ENCODE assay signal across 27 cellular contexts in the genomic region with DNA sequence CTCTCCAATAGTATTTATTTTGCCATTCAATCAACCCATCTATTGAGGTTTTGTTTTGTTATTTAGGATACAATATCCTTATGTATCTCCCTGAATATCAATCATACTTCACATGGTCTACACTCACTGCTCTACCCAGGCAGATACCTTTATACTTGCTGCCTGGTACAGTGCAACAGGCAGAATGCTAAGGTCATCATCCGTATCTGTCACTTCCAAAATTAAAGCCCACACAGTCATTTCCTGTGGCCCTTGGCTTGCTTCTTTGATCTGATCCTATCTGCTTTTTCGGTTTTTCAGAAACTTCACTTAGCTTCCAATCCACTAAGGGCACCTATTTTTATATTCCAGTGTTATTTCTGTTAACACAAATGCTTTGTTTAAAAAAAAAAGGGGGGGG.
"Had no signal": no experiment of that assay in that cellular context is flagged by ENCODE, and none has a peak within 500 bp of the region (broad histone marks: within the 10 kb centered on the region; RNA-seq: fewer than 3 reads in every experiment).

No MANE protein-coding gene starts in this region.

- H3K36me3 ChIP-seq: breast epithelium, ovary, prostate gland had no signal

- H3K27me3 Mint-ChIP-seq: activated naive CD8-positive, alpha-beta T cell treated with anti-CD3 and anti-CD28 coated beads, Interleukin-2, amount 10 ng/mL, durations not matched to agents 7 days and 5 days; central memory CD8-positive, alpha-beta T cell had no signal

- H3K4me3 Mint-ChIP-seq: activated naive CD4-positive, alpha-beta T cell treated with anti-CD3 and anti-CD28 coated beads for 36 hours; activated naive CD8-positive, alpha-beta T cell treated with anti-CD3 and anti-CD28 coated beads, Interleukin-2, amount 10 ng/mL, durations not matched to agents 7 days and 5 days; activated T-cell treated with anti-CD3 and anti-CD28 coated beads, Interleukin-2, amount 50 U/mL, for 72 hours; central memory CD8-positive, alpha-beta T cell; endodermal cell; nephron; WTC11 had no signal

- H3K27ac Mint-ChIP-seq: activated naive CD4-positive, alpha-beta T cell treated with anti-CD3 and anti-CD28 coated beads for 36 hours; activated naive CD8-positive, alpha-beta T cell treated with anti-CD3 and anti-CD28 coated beads, Interleukin-2, amount 10 ng/mL, durations not matched to agents 7 days and 5 days; activated T-cell treated with anti-CD3 and anti-CD28 coated beads, Interleukin-2, amount 50 U/mL, for 72 hours; endodermal cell; nephron; WTC11 had no signal

- H3K27me3 ChIP-seq: breast epithelium, gastroesophageal sphincter, neutrophil, ovary, right atrium auricular region, tibial artery had no signal

- H3K4me3 ChIP-seq: breast epithelium, gastroesophageal sphincter, ovary, prostate gland, right atrium auricular region, tibial artery had no signal

- H3K9me3 Mint-ChIP-seq: activated naive CD4-positive, alpha-beta T cell treated with anti-CD3 and anti-CD28 coated beads for 36 hours; nephron had no signal

- H3K27ac ChIP-seq: breast epithelium, epithelial cell of prostate, gastroesophageal sphincter, neutrophil, ovary, prostate gland, right atrium auricular region, tibial artery had no signal

- ATAC-seq: activated T-cell treated with anti-CD3 and anti-CD28 coated beads, Interleukin-2, amount 50 U/mL, for 72 hours; gastroesophageal sphincter; left ventricle myocardium superior; WTC11 had no signal

- H3K4me1 ChIP-seq: breast epithelium, gastroesophageal sphincter, prostate gland, right atrium auricular region, tibial artery had no signal

- DNase-seq: activated CD4-positive, alpha-beta T cell treated with anti-CD3 and anti-CD28 coated beads, Interleukin-2, amount 50 U/mL, for 4 hours; activated CD8-positive, alpha-beta memory T cell treated with anti-CD3 and anti-CD28 coated beads, Interleukin-2, amount 50 U/mL, for 48 hours; activated effector memory CD4-positive, alpha-beta T cell treated with Interleukin-2 at 50 U/mL for 16 hours; activated naive CD4-positive, alpha-beta T cell treated with anti-CD3 and anti-CD28 coated beads for 36 hours; activated naive CD8-positive, alpha-beta T cell treated with anti-CD3 and anti-CD28 coated beads, Interleukin-2, amount 10 ng/mL, durations not matched to agents 7 days and 5 days; activated T-cell treated with anti-CD3 and anti-CD28 coated beads, Interleukin-2, amount 50 U/mL, for 72 hours; amniotic stem cell; endodermal cell; head of caudate nucleus; hypothalamus; left ventricle myocardium superior; midbrain; ovary; stimulated activated CD4-positive, alpha-beta T cell treated with anti-CD3 and anti-CD28 coated beads, Interleukin-4, amount 100 ng/mL, for 24 hours; stimulated activated naive CD4-positive, alpha-beta T cell treated with Interleukin-2 at 50 U/mL for 16 hours; substantia nigra; tibial artery had no signal

- FAIRE-seq: colon had no signal

- H3K9me3 ChIP-seq: breast epithelium, gastroesophageal sphincter, neutrophil, ovary, prostate gland, right atrium auricular region, tibial artery had no signal

- H3K4me1 Mint-ChIP-seq: central memory CD8-positive, alpha-beta T cell; endodermal cell; nephron; WTC11 had no signal
